1 cellular context compared by ENCODE assay signal in the genomic region with DNA sequence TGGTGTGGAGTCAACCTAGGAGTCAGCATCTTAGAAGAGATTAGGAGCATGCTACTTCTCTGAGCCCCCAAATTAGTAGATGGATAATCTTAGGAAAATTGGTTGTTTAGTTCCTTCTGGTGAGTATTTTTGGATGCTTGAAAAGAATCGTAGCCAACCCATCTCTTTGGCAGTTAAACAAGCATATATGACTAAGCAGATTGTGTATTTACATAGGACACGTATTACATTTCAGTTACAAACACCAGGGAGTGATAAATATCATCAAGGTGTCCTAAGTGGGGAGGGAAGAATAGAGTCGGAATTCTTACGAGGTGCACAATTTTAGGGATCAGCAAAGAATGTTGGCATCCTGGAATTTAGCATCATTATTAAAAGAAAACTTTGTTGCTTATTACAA.
TF ChIP-seq lines count a peak whose summit lies in the region.

No MANE protein-coding gene starts in this region.

TF ChIP-seq in A549, 52 proteins besides CTCF, POLR2A, EP300 and RAD21:
- TF ChIP-seq RFX5 (IDR thresholded peaks at IDR 0.05) = no peak
- peak; percentile 36 for TF ChIP-seq MAFK (IDR thresholded peaks at IDR 0.05; ENCODE audit: partially characterized antibody)
TF ChIP-seq in A549: peak in this region for 1.
